In the genomic region with DNA sequence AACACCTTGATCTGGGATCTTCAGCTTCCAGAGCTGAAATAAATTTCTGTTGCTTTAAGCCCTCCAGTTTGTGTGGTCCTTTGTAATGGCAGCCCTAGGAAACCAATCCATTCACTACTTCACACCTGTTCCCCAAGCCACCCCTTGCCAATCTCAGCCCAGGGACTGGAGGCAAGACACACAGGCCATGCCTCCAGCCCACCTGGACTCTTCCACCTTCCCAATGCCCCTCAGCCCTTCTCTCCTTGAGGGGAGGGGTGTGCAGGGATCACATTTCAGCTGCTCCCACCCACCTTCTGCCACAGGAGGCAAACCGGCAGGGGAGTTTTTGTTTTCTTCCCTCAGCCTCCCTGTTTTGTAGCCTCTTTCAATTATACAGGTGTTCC, we compare ENCODE assay signal across 1 cellular context.
TF ChIP-seq lines count a peak whose summit lies in the region.

No MANE protein-coding gene starts in this region.

TF ChIP-seq in endothelial cell of umbilical vein, 7 proteins besides CTCF, POLR2A, EP300 and RAD21:
- no peak for TF ChIP-seq JUN (IDR thresholded peaks at IDR 0.05; ENCODE audit: borderline replicate concordance, insufficient read depth, insufficient read length, low read depth)
- TF ChIP-seq FOS (IDR thresholded peaks at IDR 0.05; ENCODE audit: borderline replicate concordance, insufficient read depth, low read length), result no peak
- no peak for TF ChIP-seq GATA2 (IDR thresholded peaks at IDR 0.05; ENCODE audit: insufficient read depth, insufficient read length, low read depth, low read length)
- no peak for TF ChIP-seq POLR2AphosphoS5 (IDR thresholded peaks at IDR 0.05; ENCODE audit: insufficient read depth, low read depth, low read length)
- TF ChIP-seq EZH2 (IDR thresholded peaks at IDR 0.05; ENCODE audit: borderline replicate concordance, low read depth, low read length, severe bottlenecking), result no peak
- TF ChIP-seq, protein P1, sequence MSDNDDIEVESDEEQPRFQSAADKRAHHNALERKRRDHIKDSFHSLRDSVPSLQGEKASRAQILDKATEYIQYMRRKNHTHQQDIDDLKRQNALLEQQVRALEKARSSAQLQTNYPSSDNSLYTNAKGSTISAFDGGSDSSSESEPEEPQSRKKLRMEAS (IDR thresholded peaks at IDR 0.05; ENCODE audit: insufficient read depth, insufficient read length), result no peak
- TF ChIP-seq MYC (IDR thresholded peaks at IDR 0.05; ENCODE audit: low read depth, low read length), result no peak
